In the genomic region with DNA sequence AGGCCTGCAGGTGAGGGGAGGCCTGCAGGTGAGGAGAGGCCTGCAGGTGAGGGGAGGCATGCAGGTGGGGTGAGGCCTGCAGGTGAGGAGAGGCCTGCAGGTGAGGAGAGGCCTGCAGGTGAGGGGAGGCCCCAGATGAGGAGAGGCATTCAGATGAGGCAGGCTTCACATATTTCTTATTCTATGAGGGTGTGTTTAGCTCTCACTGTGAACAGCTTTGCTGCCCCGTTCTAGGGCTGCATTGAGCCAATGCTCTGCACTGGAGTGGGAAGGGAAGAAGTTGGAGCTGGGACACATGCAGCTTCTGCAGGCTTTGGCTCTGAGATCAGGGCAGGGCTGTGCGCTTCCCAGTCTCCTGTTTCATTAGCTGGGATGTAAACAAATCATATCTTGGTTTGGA, we compare ENCODE assay signal across 38 cellular contexts. TPM values are rescaled to one million over a fixed set of nuclear protein-coding genes. Genes with fewer than 3 reads are reported as not detected.
"Had no signal": no experiment of that assay in that cellular context is flagged by ENCODE, and none has a peak within 500 bp of the region (broad histone marks: within the 10 kb centered on the region; RNA-seq: fewer than 3 reads in every experiment).

No MANE protein-coding gene starts in this region.

- H3K4me3 ChIP-seq: MG63 had no signal

- H3K27ac ChIP-seq: KMS-11 had no signal

- H3K27me3 ChIP-seq: MG63 had no signal

- DNase-seq: Karpas-422, Kasumi-1, KG1, MG63, MM.1S, MV-4-11, NCI-H1048, NCI-H1092, NCI-H1092 treated with DMSO at 0.1 percent for 48 hours, NCI-H1105, NCI-H1105 treated with DMSO at 0.1 percent for 48 hours, NCI-H1417, NCI-H1417 treated with DMSO at 0.1 percent for 48 hours, NCI-H1436, NCI-H1436 treated with DMSO at 0.1 percent for 48 hours, NCI-H146, NCI-H1694, NCI-H1694 treated with DMSO at 0.1 percent for 48 hours, NCI-H187, NCI-H187 treated with DMSO at 0.1 percent for 48 hours, NCI-H1930, NCI-H2029, NCI-H2029 treated with DMSO at 0.1 percent for 48 hours, NCI-H2081, NCI-H2081 treated with DMSO at 0.1 percent for 48 hours, NCI-H2107, NCI-H2171, NCI-H2171 treated with DMSO at 0.1 percent for 48 hours, NCI-H2227 treated with DMSO at 0.1 percent for 48 hours, NCI-H226, NCI-H345, NCI-H446, NCI-H446 treated with DMSO at 0.1 percent for 48 hours, NCI-H510A had no signal

- H3K36me3 ChIP-seq: MG63 had no signal

RNA-seq across cellular contexts. Expression of a gene that starts 19.5 kb away (rescaled TPM):
- total RNA-seq: LHCN-M2, M059J, MCF 10A had no signal
